Comparison of ENCODE assay signal across 1 cellular context in the genomic region with DNA sequence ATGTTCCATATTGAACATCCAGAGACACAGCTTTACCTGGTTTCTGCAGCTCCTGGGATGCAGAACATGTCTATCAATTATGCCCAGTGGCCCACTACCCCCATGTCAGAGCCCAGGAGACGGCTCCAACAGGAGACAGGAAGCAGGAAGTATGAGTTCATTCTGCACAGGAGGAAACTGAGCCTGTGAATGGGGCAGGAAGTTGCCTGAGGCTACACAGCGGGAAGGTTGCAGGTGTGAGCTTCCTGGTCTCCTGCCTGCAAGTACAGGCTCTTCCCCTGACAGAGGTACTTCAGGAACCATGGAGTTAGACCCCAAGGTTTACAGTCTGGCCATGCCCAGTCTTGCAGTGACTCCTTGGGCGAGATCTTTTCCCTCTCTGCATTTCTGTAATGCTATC.
TF ChIP-seq lines count a peak whose summit lies in the region.

No MANE protein-coding gene starts in this region.

TF ChIP-seq in HepG2, 621 proteins besides CTCF, POLR2A, EP300 and RAD21:
- TF ChIP-seq ZNF24 (IDR thresholded peaks at IDR 0.05), result no peak
- TF ChIP-seq ZBTB21 (CRISPR knock-in tag; IDR thresholded peaks at IDR 0.05), result no peak
- peak; percentile 32; the same call in 1 of the 2 replicates for TF ChIP-seq SAP130 (CRISPR knock-in tag; IDR thresholded peaks at IDR 0.05; ENCODE audit: low read depth)
- TF ChIP-seq, protein P1, sequence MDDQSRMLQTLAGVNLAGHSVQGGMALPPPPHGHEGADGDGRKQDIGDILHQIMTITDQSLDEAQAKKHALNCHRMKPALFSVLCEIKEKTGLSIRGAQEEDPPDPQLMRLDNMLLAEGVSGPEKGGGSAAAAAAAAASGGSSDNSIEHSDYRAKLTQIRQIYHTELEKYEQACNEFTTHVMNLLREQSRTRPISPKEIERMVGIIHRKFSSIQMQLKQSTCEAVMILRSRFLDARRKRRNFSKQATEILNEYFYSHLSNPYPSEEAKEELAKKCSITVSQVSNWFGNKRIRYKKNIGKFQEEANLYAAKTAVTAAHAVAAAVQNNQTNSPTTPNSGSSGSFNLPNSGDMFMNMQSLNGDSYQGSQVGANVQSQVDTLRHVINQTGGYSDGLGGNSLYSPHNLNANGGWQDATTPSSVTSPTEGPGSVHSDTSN (CRISPR knock-in tag; IDR thresholded peaks at IDR 0.05; ENCODE audit: borderline replicate concordance), result no peak
- TF ChIP-seq GABPA (IDR thresholded peaks at IDR 0.05; ENCODE audit: low read depth, low read length), result no peak
- TF ChIP-seq GABPA (CRISPR knock-in tag; IDR thresholded peaks at IDR 0.05; ENCODE audit: low read depth), result peak; percentile 87
- TF ChIP-seq ZNF225 (CRISPR knock-in tag; IDR thresholded peaks at IDR 0.05), result no peak
- peak; percentile 38; the same call in 1 of the 2 replicates for TF ChIP-seq ZBTB38 (CRISPR knock-in tag; IDR thresholded peaks at IDR 0.05)
- TF ChIP-seq ELF1 (CRISPR knock-in tag; IDR thresholded peaks at IDR 0.05), result peak; percentile 42
- TF ChIP-seq NPAS2 (CRISPR knock-in tag; IDR thresholded peaks at IDR 0.05; ENCODE audit: borderline replicate concordance), result no peak
- TF ChIP-seq, protein P2, sequence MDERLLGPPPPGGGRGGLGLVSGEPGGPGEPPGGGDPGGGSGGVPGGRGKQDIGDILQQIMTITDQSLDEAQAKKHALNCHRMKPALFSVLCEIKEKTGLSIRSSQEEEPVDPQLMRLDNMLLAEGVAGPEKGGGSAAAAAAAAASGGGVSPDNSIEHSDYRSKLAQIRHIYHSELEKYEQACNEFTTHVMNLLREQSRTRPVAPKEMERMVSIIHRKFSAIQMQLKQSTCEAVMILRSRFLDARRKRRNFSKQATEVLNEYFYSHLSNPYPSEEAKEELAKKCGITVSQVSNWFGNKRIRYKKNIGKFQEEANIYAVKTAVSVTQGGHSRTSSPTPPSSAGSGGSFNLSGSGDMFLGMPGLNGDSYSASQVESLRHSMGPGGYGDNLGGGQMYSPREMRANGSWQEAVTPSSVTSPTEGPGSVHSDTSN (CRISPR knock-in tag; IDR thresholded peaks at IDR 0.05), result no peak
- peak; percentile 71; the same call in 1 of the 2 replicates for TF ChIP-seq ELF3 (CRISPR knock-in tag; IDR thresholded peaks at IDR 0.05)
- TF ChIP-seq ETV5 (CRISPR knock-in tag; IDR thresholded peaks at IDR 0.05; ENCODE audit: borderline replicate concordance), result peak; percentile 29; the same call in 1 of the 2 replicates
- TF ChIP-seq KAT8 (CRISPR knock-in tag; IDR thresholded peaks at IDR 0.05), result peak; percentile 68
- TF ChIP-seq, protein P3, sequence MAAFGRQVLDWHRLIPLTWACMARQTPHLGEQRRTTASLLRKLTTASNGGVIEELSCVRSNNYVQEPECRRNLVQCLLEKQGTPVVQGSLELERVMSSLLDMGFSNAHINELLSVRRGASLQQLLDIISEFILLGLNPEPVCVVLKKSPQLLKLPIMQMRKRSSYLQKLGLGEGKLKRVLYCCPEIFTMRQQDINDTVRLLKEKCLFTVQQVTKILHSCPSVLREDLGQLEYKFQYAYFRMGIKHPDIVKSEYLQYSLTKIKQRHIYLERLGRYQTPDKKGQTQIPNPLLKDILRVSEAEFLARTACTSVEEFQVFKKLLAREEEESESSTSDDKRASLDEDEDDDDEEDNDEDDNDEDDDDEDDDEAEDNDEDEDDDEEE (CRISPR knock-in tag; IDR thresholded peaks at IDR 0.05), result 0 out of 2 replicates have a peak, but pooled peaks have one; percentile 51
TF ChIP-seq in HepG2: peak in this region for 8.
